ENCODE assay signal across 17 cellular contexts in the genomic region with DNA sequence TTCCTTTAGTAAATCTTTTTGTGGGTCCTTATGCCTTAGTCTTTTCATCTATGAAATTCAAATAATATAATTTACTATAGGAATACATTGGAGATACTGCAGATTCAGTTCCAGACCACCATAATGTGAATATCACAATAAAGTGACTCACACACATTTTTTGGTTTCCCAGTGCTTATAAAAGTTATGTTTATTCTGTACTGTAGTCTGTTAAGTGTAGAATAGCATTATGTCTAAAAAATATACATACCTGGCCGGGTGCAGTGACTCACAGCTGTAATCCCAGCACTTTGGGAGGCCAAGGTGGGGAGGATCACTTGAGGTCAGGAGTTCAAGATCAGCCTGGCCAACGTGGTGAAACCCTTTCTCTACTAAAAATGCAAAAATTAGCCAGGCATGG. TPM values are rescaled to one million over a fixed set of nuclear protein-coding genes. Genes with fewer than 3 reads are reported as not detected.
DNase-seq lines count a peak whose midpoint lies in the region; ATAC-seq and TF ChIP-seq lines count a peak whose summit lies in the region.
"Had no signal": no experiment of that assay in that cellular context is flagged by ENCODE, and none has a peak within 500 bp of the region (broad histone marks: within the 10 kb centered on the region; RNA-seq: fewer than 3 reads in every experiment).

No MANE protein-coding gene starts in this region.

- H4K20me1 ChIP-seq in IMR-90 (ENCODE audit: insufficient read depth, low read length) (no peaks in the 10 kb centered on the region), PC-9 (ENCODE audit: insufficient read depth) (no peaks in the 10 kb centered on the region)

- TF ChIP-seq CTCF in IMR-90 (conservative IDR thresholded peaks at IDR 0.05; ENCODE audit: low read depth, low read length) (no peak), RWPE2 (IDR thresholded peaks at IDR 0.05; ENCODE audit: poor library complexity, severe bottlenecking) (no peak), fibroblast of villous mesenchyme (IDR thresholded peaks at IDR 0.05; ENCODE audit: insufficient read depth, low read depth, low read length) (no peak), PC-9 (conservative IDR thresholded peaks at IDR 0.05) (no peak)

- no peaks in the 10 kb centered on the region for H3K9me2 ChIP-seq in PC-9 (ENCODE audit: insufficient read depth)

- H3K4ac ChIP-seq in IMR-90 (ENCODE audit: low read depth, low read length) = no peak overlapping the region

- CTCF ChIA-PET in IMR-90 (lab: Yijun Ruan, JAX) (no interaction called here), PC-9 (lab: Charles Lee) (no interaction called here)

- H3K9me1 ChIP-seq in IMR-90 (ENCODE audit: insufficient read depth, low read length) = no peaks in the 10 kb centered on the region

- no peak for TF ChIP-seq RAD21 in IMR-90 (IDR thresholded peaks at IDR 0.05; ENCODE audit: low read length)

- H2BK5ac ChIP-seq in IMR-90 (ENCODE audit: low read depth, low read length, poor library complexity, severe bottlenecking) = no peak overlapping the region

- H2AK5ac ChIP-seq in IMR-90 (ENCODE audit: low read depth, low read length) = no peak overlapping the region

- no peak overlapping the region for H3K9ac ChIP-seq in IMR-90 (ENCODE audit: low read depth, low read length)
- H3K9ac ChIP-seq: GM23248 had no signal

- no peaks in the 10 kb centered on the region; the same call in 1 of the 2 replicates for H3F3A ChIP-seq in PC-9 (ENCODE audit: insufficient read depth, low read depth)

- H4K8ac ChIP-seq in IMR-90 (ENCODE audit: low read depth in 2 of 2, low read length in 2 of 2) = no peak overlapping the region

- ATAC-seq in IMR-90 (ENCODE audit: low read depth) = no peak; the same call in 1 of the 2 replicates
- ATAC-seq in RWPE2 (ENCODE audit: low read depth) = peak; percentile 64
- ATAC-seq: GM12878 had no signal

- H3K27ac ChIP-seq in IMR-90 (ENCODE audit: insufficient read depth, low read length) (no peak overlapping the region), RWPE2 (ENCODE audit: poor library complexity, severe bottlenecking) (no peak overlapping the region), PC-9 (no peak overlapping the region)
- H3K27ac ChIP-seq: GM23248 had no signal

- DNase-seq in IMR-90 (peak; percentile 37), RWPE2 (ENCODE audit: low spot score) (no peak), fibroblast of villous mesenchyme (ENCODE audit: low read depth) (peak; percentile 16), PC-9 (no peak), mesenteric fat pad (ENCODE audit: low spot score) (no peak), mucosa of gallbladder (ENCODE audit: low spot score) (no peak)
- DNase-seq: C1 segment of cervical spinal cord; Calu3; CD4-positive, alpha-beta memory T cell; COR-L47; DMS53; DMS79 treated with DMSO at 0.1 percent for 48 hours; GDM1; GM23248; H7; HCEC 1CT had no signal

- no peaks in the 10 kb centered on the region for H3K36me3 ChIP-seq in IMR-90 (ENCODE audit: control insufficient read depth, insufficient read depth, low read length)
- H3K36me3 ChIP-seq in RWPE2 (ENCODE audit: low read depth) = no peaks in the 10 kb centered on the region
- no peaks in the 10 kb centered on the region for H3K36me3 ChIP-seq in PC-9 (ENCODE audit: low read depth)

- H2BK20ac ChIP-seq in IMR-90 (ENCODE audit: low read depth, low read length) = no peak overlapping the region

- peaks cover 1% of the 10 kb centered on the region; the same call in 1 of the 2 replicates for H3K4me1 ChIP-seq in IMR-90 (ENCODE audit: control insufficient read depth, insufficient read depth, low read length)
- H3K4me1 ChIP-seq in RWPE2 (ENCODE audit: insufficient read depth, poor library complexity, severe bottlenecking) = peaks cover 6% of the 10 kb centered on the region
- no peaks in the 10 kb centered on the region for H3K4me1 ChIP-seq in PC-9 (replicated peaks; ENCODE audit: insufficient read depth)

- no peak overlapping the region for H3K23ac ChIP-seq in IMR-90 (ENCODE audit: low read depth, low read length)

- H3K18ac ChIP-seq in IMR-90 (ENCODE audit: low read depth, low read length) = no peak overlapping the region

- POLR2A ChIA-PET in IMR-90 (lab: Charles Lee; ENCODE audit: unreplicated experiment) (no interaction called here), PC-9 (lab: Charles Lee; ENCODE audit: unreplicated experiment) (no interaction called here)

- no peak overlapping the region for H4K5ac ChIP-seq in IMR-90 (ENCODE audit: low read depth, low read length)

- H3K79me1 ChIP-seq in IMR-90 (ENCODE audit: low read depth in 1 of 2, low read length in 2 of 2) = no peaks in the 10 kb centered on the region

- intact Hi-C loops in IMR-90 (cut with micrococcal nuclease) = no loop called here
- intact Hi-C loops in PC-9 (cut with micrococcal nuclease; ENCODE audit: unreplicated experiment) = no loop called here

- H2BK15ac ChIP-seq in IMR-90 (ENCODE audit: low read depth, low read length) = no peak overlapping the region

- in situ Hi-C loops in IMR-90 (cut with MboI; ENCODE audit: low sequenced_read_pairs) = no loop called here

- no CpG with 5 or more reads among the region's 2 CpGs for WGBS in IMR-90 (ENCODE audit: extremely low coverage in 2 of 2, insufficient read length in 1 of 2), 2 experiments

- no peak overlapping the region for H2BK120ac ChIP-seq in IMR-90 (ENCODE audit: low read depth, low read length)

- no peak for TF ChIP-seq POLR2A in IMR-90 (IDR thresholded peaks at IDR 0.05; ENCODE audit: low read depth, low read length)

- H3K27me3 ChIP-seq in IMR-90 (ENCODE audit: control insufficient read depth, insufficient read depth, low read length) (no peaks in the 10 kb centered on the region), RWPE2 (ENCODE audit: insufficient read depth, poor library complexity, severe bottlenecking) (no peaks in the 10 kb centered on the region), PC-9 (ENCODE audit: insufficient read depth, low read depth) (no peaks in the 10 kb centered on the region)

- H3K4me3 ChIP-seq in IMR-90 (ENCODE audit: insufficient read depth, low read depth, low read length) (no peak overlapping the region), RWPE2 (ENCODE audit: severe bottlenecking) (no peak overlapping the region), fibroblast of villous mesenchyme (ENCODE audit: low read depth, low read length) (no peak overlapping the region), PC-9 (no peak overlapping the region)
- H3K4me3 ChIP-seq: GM12878, GM23248 had no signal

- no peak overlapping the region for H3K14ac ChIP-seq in IMR-90 (replicated peaks; ENCODE audit: low read depth, low read length)

- BruUV-seq in IMR-90 (replicated peaks; lab: Mats Ljungman, UMichigan) = no TSS peak
- BruUV-seq in PC-9 (replicated peaks; lab: Mats Ljungman, UMichigan) = no TSS peak

- no peak overlapping the region for H2AFZ ChIP-seq in IMR-90 (replicated peaks; ENCODE audit: low read length, poor library complexity)
- no peak overlapping the region for H2AFZ ChIP-seq in PC-9
- H2AFZ ChIP-seq: GM23248 had no signal

- dilution Hi-C loops in IMR-90 (cut with HindIII; ENCODE audit: low sequenced_read_pairs, unreplicated experiment) = no loop called here

- H3K9me3 ChIP-seq in IMR-90 (ENCODE audit: control insufficient read depth, insufficient read depth, low read length) (no peaks in the 10 kb centered on the region), RWPE2 (ENCODE audit: severe bottlenecking) (no peaks in the 10 kb centered on the region), PC-9 (ENCODE audit: insufficient read depth, low read depth) (no peaks in the 10 kb centered on the region)

- no peaks in the 10 kb centered on the region for H3K79me2 ChIP-seq in PC-9 (ENCODE audit: low read depth)

- H2AK9ac ChIP-seq in IMR-90 (replicated peaks; ENCODE audit: low read depth, low read length, poor library complexity) = no peak overlapping the region

- no peak overlapping the region for H3K56ac ChIP-seq in IMR-90 (ENCODE audit: extremely low read depth, insufficient read depth, low read length)

- H3K4me2 ChIP-seq in IMR-90 (ENCODE audit: low read depth, low read length) = no peak overlapping the region
- no peak overlapping the region for H3K4me2 ChIP-seq in PC-9

- no peak overlapping the region for H4K91ac ChIP-seq in IMR-90 (ENCODE audit: insufficient read depth, low read depth, low read length)

TF ChIP-seq in IMR-90, 13 proteins besides CTCF, POLR2A, EP300 and RAD21:
- TF ChIP-seq, protein P1, sequence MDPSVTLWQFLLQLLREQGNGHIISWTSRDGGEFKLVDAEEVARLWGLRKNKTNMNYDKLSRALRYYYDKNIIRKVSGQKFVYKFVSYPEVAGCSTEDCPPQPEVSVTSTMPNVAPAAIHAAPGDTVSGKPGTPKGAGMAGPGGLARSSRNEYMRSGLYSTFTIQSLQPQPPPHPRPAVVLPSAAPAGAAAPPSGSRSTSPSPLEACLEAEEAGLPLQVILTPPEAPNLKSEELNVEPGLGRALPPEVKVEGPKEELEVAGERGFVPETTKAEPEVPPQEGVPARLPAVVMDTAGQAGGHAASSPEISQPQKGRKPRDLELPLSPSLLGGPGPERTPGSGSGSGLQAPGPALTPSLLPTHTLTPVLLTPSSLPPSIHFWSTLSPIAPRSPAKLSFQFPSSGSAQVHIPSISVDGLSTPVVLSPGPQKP (IDR thresholded peaks at IDR 0.05; ENCODE audit: borderline replicate concordance, low read depth, low read length) = no peak
- TF ChIP-seq SMC3 (IDR thresholded peaks at IDR 0.05; ENCODE audit: low read depth, low read length) (no peak), BHLHE40 (IDR thresholded peaks at IDR 0.05; ENCODE audit: low read depth, low read length) (no peak), CHD1 (IDR thresholded peaks at IDR 0.05; ENCODE audit: low read depth, low read length) (no peak), RFX5 (IDR thresholded peaks at IDR 0.05; ENCODE audit: low read depth, low read length) (no peak), CEBPB (IDR thresholded peaks at IDR 0.05; ENCODE audit: low read depth, low read length) (no peak), RCOR1 (IDR thresholded peaks at IDR 0.05; ENCODE audit: insufficient replicate concordance, low read length) (no peak), NFE2L2 (IDR thresholded peaks at IDR 0.05; ENCODE audit: low read depth, low read length) (no peak), MAZ (IDR thresholded peaks at IDR 0.05; ENCODE audit: borderline replicate concordance, low read depth, low read length) (no peak), MAFK (IDR thresholded peaks at IDR 0.05; ENCODE audit: low read depth, low read length) (no peak)

RNA-seq across cellular contexts. Expression of a gene that starts 53.9 kb away (rescaled TPM):
- total RNA-seq in IMR-90 (2012; rRNA removed) (2.7 and 3.3 TPM in 2 replicates), fibroblast of villous mesenchyme (0.97 and 1.3 TPM in 2 replicates), PC-9 (2021) (4.9 and 5.1 TPM in 2 replicates), mesenteric fat pad (0.74 TPM), mucosa of gallbladder (20.5 TPM)
- 2.3 and 3.1 TPM in 2 replicates for polyA plus RNA-seq in IMR-90 (2012; rRNA removed)
- 1.7 and 3.2 TPM in 2 replicates for polyA plus RNA-seq in IMR-90 (2012; cell fraction: cytosol; rRNA removed)
- 0.87 and 1.6 TPM in 2 replicates for polyA plus RNA-seq in IMR-90 (2012; cell fraction: nucleus; rRNA removed; ENCODE audit: low replicate concordance)
- total RNA-seq: GM12878 had no signal
- polyA plus RNA-seq: CD4-positive, alpha-beta memory T cell had no signal

Comparison
In these comparisons a context has a peak if more than half of its experiments do, and no peak if none do; other contexts are left out.
1. DNase-seq: peak in IMR-90 (single experiment) and fibroblast of villous mesenchyme (single experiment); none in RWPE2 (single experiment), PC-9 (0 of 2), mesenteric fat pad (single experiment) and mucosa of gallbladder (single experiment).